In the genomic region with DNA sequence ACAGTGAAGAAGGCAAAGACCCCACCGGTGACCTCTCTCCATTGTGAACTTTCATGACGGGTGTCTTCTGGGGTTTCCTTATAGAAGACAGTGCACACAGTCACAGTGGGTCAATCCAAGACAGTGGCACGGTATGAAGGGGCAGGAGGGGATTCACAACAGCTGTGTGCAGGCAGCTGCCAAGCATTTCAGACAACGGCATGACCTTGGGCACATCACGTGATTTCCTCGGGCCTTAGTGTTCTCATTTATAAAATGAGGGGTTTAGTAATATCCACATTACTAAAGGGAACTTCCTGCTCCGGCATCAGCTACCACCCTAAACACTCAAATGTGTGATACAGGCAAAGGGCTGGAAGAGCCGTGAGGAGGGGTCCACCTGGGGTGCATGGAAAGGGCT, we compare ENCODE assay signal across 13 cellular contexts. TPM values are rescaled to one million over a fixed set of nuclear protein-coding genes. Genes with fewer than 3 reads are reported as not detected.
DNase-seq lines count a peak whose midpoint lies in the region; ATAC-seq, FAIRE-seq and TF ChIP-seq lines count a peak whose summit lies in the region.
"Had no signal": no experiment of that assay in that cellular context is flagged by ENCODE, and none has a peak within 500 bp of the region (broad histone marks: within the 10 kb centered on the region; RNA-seq: fewer than 3 reads in every experiment).

No MANE protein-coding gene starts in this region.

- H3K9me3 ChIP-seq in K562 (replicated peaks; ENCODE audit: control insufficient read depth, insufficient read depth, low read depth, low read length) (no peaks in the 10 kb centered on the region), mesenchymal stem cell (ENCODE audit: control insufficient read depth, low read length) (no peaks in the 10 kb centered on the region), subcutaneous abdominal adipose tissue (ENCODE audit: control insufficient read depth in 5 of 5, low read length in 5 of 5) (peaks cover 0 to 2% (median 0%) of the 10 kb centered on the region in 5 donors)

- peak overlapping the region; percentile 70 for H2AK5ac ChIP-seq in mesenchymal stem cell (ENCODE audit: low read length, severe bottlenecking)

- H3K27ac ChIP-seq in K562 (ENCODE audit: extremely low read depth, low read depth, low read length) (no peak overlapping the region), mesenchymal stem cell (ENCODE audit: low read length, poor library complexity, severe bottlenecking) (no peak overlapping the region), subcutaneous abdominal adipose tissue (ENCODE audit: low read depth, low read length) (peak overlapping the region; percentile 56)

- POLR2A ChIA-PET in K562 (lab: Yijun Ruan, JAX): interaction anchor here (1.2 kb wide), 1 partner anchor 9 kb away, joined by 5 read pairs; no protein-coding TSS in a partner anchor
- POLR2A ChIA-PET in naive thymus-derived CD8-positive, alpha-beta T cell (lab: Charles Lee): no interaction called here

- peak overlapping the region in 1 of 10 donors; percentile 68 for H3K27ac Mint-ChIP-seq in naive thymus-derived CD8-positive, alpha-beta T cell
- H3K27ac Mint-ChIP-seq: CD4-positive, alpha-beta T cell had no signal

- no peaks in the 10 kb centered on the region for H3K36me3 Mint-ChIP-seq in naive thymus-derived CD8-positive, alpha-beta T cell

- H4K20me1 ChIP-seq in K562 (replicated peaks; ENCODE audit: control insufficient read depth, insufficient read depth, low read length): no peaks in the 10 kb centered on the region; the same call in 1 of the 2 replicates

- no TSS peak for BruUV-seq in K562 (replicated peaks; lab: Mats Ljungman, UMichigan)

- TF ChIP-seq CTCF in K562 (IDR thresholded peaks at IDR 0.05 in 2 of 3, conservative IDR thresholded peaks at IDR 0.05 in 1 of 3; ENCODE audit: insufficient read depth in 2 of 3, low read depth in 1 of 3, low read length in 3 of 3): no peak

- no peaks in the 10 kb centered on the region for H3K9me1 ChIP-seq in K562 (ENCODE audit: control insufficient read depth, insufficient read depth, low read length)

- no peak for TF ChIP-seq POLR2A in K562 (conservative IDR thresholded peaks at IDR 0.05)

- H3K4me2 ChIP-seq in K562 (ENCODE audit: insufficient read depth, low read length) (no peak overlapping the region), mesenchymal stem cell (ENCODE audit: low read length, poor library complexity, severe bottlenecking) (no peak overlapping the region)

- TF ChIP-seq EP300 in K562 (IDR thresholded peaks at IDR 0.05; ENCODE audit: low read length): no peak

- in situ Hi-C loops in K562 (cut with MboI): no loop called here

- H3K18ac ChIP-seq in mesenchymal stem cell (ENCODE audit: low read depth in 1 of 2, low read length in 2 of 2): no peak overlapping the region

- H3K79me2 ChIP-seq in K562 (ENCODE audit: control insufficient read depth, insufficient read depth, low read length): no peaks in the 10 kb centered on the region

- H3K36me3 ChIP-seq in K562 (ENCODE audit: control insufficient read depth, insufficient read depth, low read length) (no peaks in the 10 kb centered on the region), mesenchymal stem cell (ENCODE audit: control insufficient read depth in 1 of 2, insufficient read depth in 2 of 2, low read depth in 1 of 2, low read length in 2 of 2) (peaks cover 0 to 3% of the 10 kb centered on the region in 2 experiments), subcutaneous abdominal adipose tissue (ENCODE audit: control insufficient read depth in 5 of 5, insufficient read depth in 5 of 5, low read length in 5 of 5) (no peaks in the 10 kb centered on the region)

- CTCF ChIA-PET in K562 (lab: Yijun Ruan, JAX; ENCODE audit: low intra/inter-chr PET ratio): no interaction called here

- no peak overlapping the region for H3K4ac ChIP-seq in mesenchymal stem cell (ENCODE audit: low read depth in 1 of 2, low read length in 2 of 2)

- DNase-seq in NOMO-1 treated with DMSO at 0.1 percent for 48 hours (lab: John Stamatoyannopoulos, UW; ENCODE audit: unreplicated experiment) (peak; percentile 60), K562 (ENCODE audit: extremely low read depth in 1 of 4, low spot score in 3 of 4) (no peak), mesenchymal stem cell (no peak), NCI-H146 (lab: John Stamatoyannopoulos, UW) (no peak), COR-L47 (lab: John Stamatoyannopoulos, UW) (no peak)
- no peak for DNase-seq in activated CD8-positive, alpha-beta memory T cell treated with anti-CD3 and anti-CD28 coated beads for 24 hours
- no peak for DNase-seq in naive thymus-derived CD8-positive, alpha-beta T cell
- DNase-seq: activated CD4-positive, alpha-beta T cell treated with anti-CD3 and anti-CD28 coated beads, Interleukin-2, amount 50 U/mL, for 48 hours; CD4-positive, alpha-beta T cell; NCI-H1436; stimulated activated CD4-positive, alpha-beta T cell treated with anti-CD3 and anti-CD28 coated beads, Interleukin-4, amount 100 ng/mL, for 1 hour; T1000 had no signal

- H3K27me3 ChIP-seq in K562 (ENCODE audit: control insufficient read depth in 2 of 2, insufficient read depth in 2 of 2, low read length in 2 of 2) (peaks cover 39 to 58% of the 10 kb centered on the region in 2 experiments; a peak in 4 of 5 replicates), mesenchymal stem cell (ENCODE audit: control insufficient read depth in 1 of 2, insufficient read depth in 1 of 2, low read length in 2 of 2) (no peaks in the 10 kb centered on the region), subcutaneous abdominal adipose tissue (ENCODE audit: control insufficient read depth in 5 of 5, insufficient read depth in 4 of 5, low read length in 5 of 5) (no peaks in the 10 kb centered on the region)

- no peak overlapping the region for H4K91ac ChIP-seq in mesenchymal stem cell (ENCODE audit: low read length)

- H3K23ac ChIP-seq in mesenchymal stem cell (ENCODE audit: low read length in 2 of 2): peak overlapping the region in 1 of 2 experiments; percentile 11

- no peak overlapping the region for H4K8ac ChIP-seq in mesenchymal stem cell (ENCODE audit: low read length)

- peaks cover 0 to 14% (median 0%) of the 10 kb centered on the region in 5 donors for H3K27me3 Mint-ChIP-seq in naive thymus-derived CD8-positive, alpha-beta T cell

- no peak overlapping the region for H3K9ac ChIP-seq in K562 (ENCODE audit: insufficient read depth in 1 of 2, low read depth in 2 of 2, low read length in 2 of 2)
- peak overlapping the region; percentile 34 for H3K9ac ChIP-seq in mesenchymal stem cell (ENCODE audit: low read length)
- H3K9ac ChIP-seq in subcutaneous abdominal adipose tissue (ENCODE audit: low read length in 5 of 5): peak overlapping the region in 2 of 5 donors; percentile 16 to 25

- H2BK120ac ChIP-seq in mesenchymal stem cell (ENCODE audit: low read depth, low read length): no peak overlapping the region

- peak overlapping the region; percentile 39 for H2BK15ac ChIP-seq in mesenchymal stem cell (ENCODE audit: low read depth, poor library complexity, severe bottlenecking)

- peaks cover 1% of the 10 kb centered on the region for H3K79me1 ChIP-seq in mesenchymal stem cell (replicated peaks; ENCODE audit: low read length, poor library complexity, severe bottlenecking)

- no peak for FAIRE-seq in K562 (lab: Jason Lieb, UNC)

- H3K4me1 ChIP-seq in K562 (replicated peaks in 1 of 2; ENCODE audit: control insufficient read depth in 2 of 2, insufficient read depth in 2 of 2, low read length in 2 of 2): peaks cover under 1 to 4% of the 10 kb centered on the region in 2 experiments; a peak in 2 of 5 replicates
- H3K4me1 ChIP-seq in mesenchymal stem cell (ENCODE audit: control insufficient read depth, insufficient read depth, low read depth, low read length): peaks cover 5% of the 10 kb centered on the region
- peaks cover 0 to 23% (median 16%) of the 10 kb centered on the region in 5 donors for H3K4me1 ChIP-seq in subcutaneous abdominal adipose tissue (ENCODE audit: control insufficient read depth in 5 of 5, insufficient read depth in 5 of 5, low read length in 5 of 5)

- H3K4me3 ChIP-seq in K562: no peak overlapping the region
- H3K4me3 ChIP-seq in mesenchymal stem cell (ENCODE audit: insufficient read depth in 1 of 2, low read depth in 1 of 2, low read length in 2 of 2): no peak overlapping the region
- H3K4me3 ChIP-seq in subcutaneous abdominal adipose tissue (ENCODE audit: low read depth in 1 of 5, low read length in 5 of 5): no peak overlapping the region

- intact Hi-C loops in K562 (cut with micrococcal nuclease): no loop called here

- TF ChIP-seq RAD21 in K562 (CRISPR knock-in tag; conservative IDR thresholded peaks at IDR 0.05 in 1 of 2, IDR thresholded peaks at IDR 0.05 in 1 of 2): no peak

- ATAC-seq in K562: no peak
- no peak for ATAC-seq in naive thymus-derived CD8-positive, alpha-beta T cell

- 2% methylated on average over 8 of the region's 8 CpGs for WGBS in K562 (ENCODE audit: insufficient coverage, low coverage, missing lambda C conversion rate)
- WGBS in mesenchymal stem cell: 95% methylated on average over 6 of the region's 8 CpGs

- H3K9me3 Mint-ChIP-seq in naive thymus-derived CD8-positive, alpha-beta T cell: peaks cover 0 to 4% (median 0%) of the 10 kb centered on the region in 9 donors

- H3K4me3 Mint-ChIP-seq in naive thymus-derived CD8-positive, alpha-beta T cell: peak overlapping the region in 1 of 10 donors; percentile 50
- H3K4me3 Mint-ChIP-seq: CD4-positive, alpha-beta T cell had no signal

- H2AFZ ChIP-seq in K562 (ENCODE audit: low read depth, low read length) (no peak overlapping the region), mesenchymal stem cell (ENCODE audit: low read depth, low read length) (no peak overlapping the region)

- no peak overlapping the region for H3K14ac ChIP-seq in mesenchymal stem cell (ENCODE audit: low read length in 2 of 2)

- H3K4me1 Mint-ChIP-seq in naive thymus-derived CD8-positive, alpha-beta T cell: peaks cover 0 to 6% (median 2%) of the 10 kb centered on the region in 4 donors

- no peak overlapping the region for H2BK5ac ChIP-seq in mesenchymal stem cell (ENCODE audit: low read depth, low read length, poor library complexity, severe bottlenecking)

- H2BK12ac ChIP-seq in mesenchymal stem cell (ENCODE audit: low read length in 2 of 2): peak overlapping the region in 1 of 2 experiments; percentile 67

RNA-seq across cellular contexts. Expression of gene RBM47, which starts 42.9 kb away (rescaled TPM):
- 1.4 and 1.8 TPM in 2 replicates for total RNA-seq in K562 (2011; cell fraction: chromatin; rRNA removed; ENCODE audit: low replicate concordance)
- 1.8 and 2.5 TPM in 2 replicates for total RNA-seq in K562 (2011; cell fraction: nucleolus; rRNA removed)
- 1.7 and 1.9 TPM in 2 replicates for total RNA-seq in K562 (2011; cell fraction: nucleoplasm; rRNA removed)
- 5.1 and 6.2 TPM in 2 replicates for total RNA-seq in K562 (2014; rRNA removed)
- 2.7 and 3.1 TPM in 2 replicates for total RNA-seq in K562 (2014; rRNA removed; fragmentation: Illumina TruSeq; extraction: Trizol)
- 3.5 and 3.6 TPM in 2 replicates for total RNA-seq in K562 (2015; rRNA removed; fragmentation: Illumina TruSeq; extraction: Trizol)
- total RNA-seq in K562 (2021): 6.4 and 8.9 TPM in 2 replicates
- 0.23 and 1.4 TPM in 2 replicates for polyA plus RNA-seq in K562 (2011; rRNA removed)
- 0.32 and 7.8 TPM in 2 replicates for polyA plus RNA-seq in K562 (2011; cell fraction: cytosol; rRNA removed)
- 0.29 and 2.4 TPM in 2 replicates for polyA plus RNA-seq in K562 (2011; cell fraction: nucleus; rRNA removed)
- 4.6 and 4.8 TPM in 2 replicates for polyA plus RNA-seq in K562 (2012)
- polyA plus RNA-seq in K562 (2014; fragmentation: Illumina TruSeq; extraction: Trizol): 3.3 and 3.9 TPM in 2 replicates
- polyA plus RNA-seq in K562 (2014; fragmentation: Nextera tagmentation; extraction: Ambion mirVana): 1 to 10 TPM; 1.7 to 2.4 TPM
- polyA plus RNA-seq in K562 (2014; rRNA removed): 3.8 and 4.1 TPM in 2 replicates
- 0.33 and 1.9 TPM in 2 replicates for polyA minus RNA-seq in K562 (2011; rRNA and poly(A)+ RNA removed)
- polyA minus RNA-seq in K562 (2011; cell fraction: cytosol; rRNA and poly(A)+ RNA removed): 0.55 and 3.4 TPM in 2 replicates
- 0.22 and 2.0 TPM in 2 replicates for polyA minus RNA-seq in K562 (2011; cell fraction: nucleus; rRNA and poly(A)+ RNA removed)
- polyA plus RNA-seq in mesenchymal stem cell (2013, experiment 1 of 2): 3.9 TPM
- 3.8 TPM for polyA plus RNA-seq in mesenchymal stem cell (2013, experiment 2 of 2)
- under 1 TPM; 0.49 to 0.88 TPM for total RNA-seq in naive thymus-derived CD8-positive, alpha-beta T cell
- polyA plus RNA-seq in naive thymus-derived CD8-positive, alpha-beta T cell: under 1 TPM in 2 of 3 donors, not detected in 1; 0.05 to 0.37 TPM
